In the genomic region with DNA sequence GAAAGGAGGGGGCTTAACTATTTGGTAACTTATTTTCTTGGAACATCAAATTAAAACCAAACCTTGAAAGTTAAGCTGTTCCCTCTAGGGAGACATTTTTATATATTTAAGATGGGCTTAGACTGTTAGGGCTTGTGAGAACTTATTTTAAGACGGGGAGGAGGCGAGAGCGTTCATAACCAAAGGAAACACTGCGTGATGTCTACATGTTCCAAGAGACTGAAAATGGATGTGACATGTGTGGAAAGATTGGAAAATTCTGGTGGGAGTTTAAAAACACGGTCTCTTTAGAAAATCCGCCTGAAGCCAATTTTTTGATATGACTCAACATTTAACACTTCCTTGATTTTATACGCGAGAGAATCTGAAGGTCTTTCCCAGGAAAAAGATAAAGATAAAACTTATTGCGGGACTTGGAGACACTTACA, we compare ENCODE assay signal across 8 cellular contexts. TPM values are rescaled to one million over a fixed set of nuclear protein-coding genes. Genes with fewer than 3 reads are reported as not detected.
A peak's percentile ranks its signal among the peaks of the same experiment; 100 is the strongest.
DNase-seq lines count a peak whose midpoint lies in the region; ATAC-seq, FAIRE-seq and TF ChIP-seq lines count a peak whose summit lies in the region.

No MANE protein-coding gene starts in this region.

- H2BK120ac ChIP-seq in H1 (replicated peaks; ENCODE audit: low read depth, low read length): no peak overlapping the region

- no peaks in the 10 kb centered on the region for H3K79me1 ChIP-seq in H1 (ENCODE audit: low read depth, low read length)

- peaks cover 58% of the 10 kb centered on the region for H3K4me1 ChIP-seq in DOHH2 (ENCODE audit: control insufficient read depth, low read length)
- peaks cover 36% of the 10 kb centered on the region for H3K4me1 ChIP-seq in OCI-LY3 (ENCODE audit: low read length)
- H3K4me1 ChIP-seq in H1 (replicated peaks in 1 of 4; ENCODE audit: control insufficient read depth in 3 of 4, insufficient read depth in 4 of 4, low read length in 3 of 4): peaks cover 2 to 4% (median 3%) of the 10 kb centered on the region in 4 experiments; a peak in 6 of 7 replicates

- TF ChIP-seq RAD21 in H1 (IDR thresholded peaks at IDR 0.05 in 1 of 2, conservative IDR thresholded peaks at IDR 0.05 in 1 of 2; ENCODE audit: low read depth in 2 of 2, low read length in 2 of 2): no peak

- H4K8ac ChIP-seq in H1 (ENCODE audit: extremely low read depth, insufficient read depth, low read length): no peak overlapping the region

- no peak overlapping the region for H2AK5ac ChIP-seq in H1 (ENCODE audit: low read depth, low read length)

- no peak for TF ChIP-seq POLR2A in H1 (IDR thresholded peaks at IDR 0.05; ENCODE audit: control extremely low read depth in 1 of 2, low read depth in 2 of 2, low read length in 2 of 2)

- H3K36me3 ChIP-seq in DOHH2 (ENCODE audit: control insufficient read depth, low read length) (peaks cover 53% of the 10 kb centered on the region), OCI-LY3 (replicated peaks; ENCODE audit: low read depth, low read length) (peaks cover 12% of the 10 kb centered on the region), H1 (ENCODE audit: control insufficient read depth in 2 of 4, insufficient read depth in 4 of 4, low read length in 3 of 4) (peaks cover 0 to 32% (median 2%) of the 10 kb centered on the region in 4 experiments; a peak in 3 of 8 replicates)

- no peak overlapping the region for H3K23ac ChIP-seq in H1 (ENCODE audit: insufficient read length)

- CTCF ChIA-PET in H1 (lab: Charles Lee; ENCODE audit: partially characterized antibody): interaction anchor here (1.0 to 1.1 kb wide), 2 partner anchors 16 to 149 kb away, joined by 3 to 5 read pairs; no protein-coding TSS in a partner anchor

- H3K27me3 ChIP-seq in DOHH2 (ENCODE audit: control insufficient read depth, low read length): no peaks in the 10 kb centered on the region
- H3K27me3 ChIP-seq in OCI-LY3 (ENCODE audit: low read depth, low read length): no peaks in the 10 kb centered on the region
- no peaks in the 10 kb centered on the region for H3K27me3 ChIP-seq in H1 (replicated peaks in 1 of 4; ENCODE audit: control insufficient read depth in 3 of 4, extremely low read depth in 1 of 4, insufficient read depth in 3 of 4, low read length in 3 of 4)

- POLR2A ChIA-PET in H1 (lab: Charles Lee; ENCODE audit: partially characterized antibody): interaction anchor here (0.6 to 16.6 kb wide), 15 partner anchors 9 to 190 kb away, joined by 3 to 267 read pairs (median 4); a partner anchor contains a TSS

- peak overlapping the region; percentile 85 for H3K4me2 ChIP-seq in DOHH2 (ENCODE audit: low read length)
- peak overlapping the region; percentile 85 for H3K4me2 ChIP-seq in OCI-LY3 (ENCODE audit: low read length)
- peak overlapping the region; percentile 59 to 74 for H3K4me2 ChIP-seq in H1 (ENCODE audit: insufficient read depth in 1 of 2, low read depth in 2 of 2, low read length in 2 of 2)

- H3K4me3 Mint-ChIP-seq in natural killer cell treated with Interleukin-12 subunit alpha and Interleukin-12 subunit beta and Interleukin-15 and Interleukin-18, amount 100 ng/mL, for 72 hours: peak overlapping the region; percentile 100

- no peak for DNase-seq in H1 (ENCODE audit: low read depth in 1 of 2, low spot score in 2 of 2)
- DNase-seq in natural killer cell treated with Interleukin-12 subunit alpha and Interleukin-12 subunit beta and Interleukin-15 and Interleukin-18, amount 100 ng/mL, for 72 hours (ENCODE audit: low spot score): no peak
- no peak for DNase-seq in SIG-M5 (lab: John Stamatoyannopoulos, UW)
- DNase-seq in effector CD8-positive, alpha-beta T cell (lab: John Stamatoyannopoulos, UW): no peak
- no peak for DNase-seq in GOT3 (lab: John Stamatoyannopoulos, UW)

- H3K14ac ChIP-seq in H1 (ENCODE audit: insufficient read length): no peak overlapping the region

- no peaks in the 10 kb centered on the region for H3K9me3 ChIP-seq in DOHH2 (ENCODE audit: control insufficient read depth, insufficient read depth, low read length)
- no peaks in the 10 kb centered on the region for H3K9me3 ChIP-seq in OCI-LY3 (ENCODE audit: insufficient read depth, low read length)
- H3K9me3 ChIP-seq in H1 (ENCODE audit: insufficient read depth in 2 of 2, low read depth in 1 of 2, low read length in 1 of 2): no peaks in the 10 kb centered on the region

- no peaks in the 10 kb centered on the region for H3K27me3 Mint-ChIP-seq in natural killer cell treated with Interleukin-12 subunit alpha and Interleukin-12 subunit beta and Interleukin-15 and Interleukin-18, amount 100 ng/mL, for 72 hours

- peak overlapping the region; percentile 100 for H3K9ac ChIP-seq in OCI-LY3 (ENCODE audit: low read length)
- peak overlapping the region; percentile 93 to 99 (median 99) for H3K9ac ChIP-seq in H1 (replicated peaks in 1 of 4; ENCODE audit: extremely low read depth in 1 of 4, low read depth in 3 of 4, low read length in 3 of 4)

- peak overlapping the region; percentile 99 for H2BK5ac ChIP-seq in H1 (ENCODE audit: low read depth, low read length)

- WGBS in H1 (ENCODE audit: extremely low coverage in 1 of 2, insufficient coverage in 1 of 2, insufficient read length in 1 of 2, insufficient replicate concordance in 2 of 2, low coverage in 1 of 2, low lambda C conversion rate in 2 of 2, missing lambda C conversion rate in 1 of 2), 2 experiments: 2% methylated on average over 9 of the region's 9 CpGs; no CpG with 5 or more reads in 1 of the 2 experiments

- H3K56ac ChIP-seq in H1 (replicated peaks; ENCODE audit: insufficient read length, low read depth, low read length): peak overlapping the region; percentile 62

- ATAC-seq in natural killer cell treated with Interleukin-12 subunit alpha and Interleukin-12 subunit beta and Interleukin-15 and Interleukin-18, amount 100 ng/mL, for 72 hours: no peak
- no peak for ATAC-seq in GM21515 (IDR thresholded peaks at IDR 0.05; ENCODE audit: unreplicated experiment)

- no peaks in the 10 kb centered on the region for H3K9me2 ChIP-seq in DOHH2 (replicated peaks; ENCODE audit: control insufficient read depth, low read length)

- H3K27ac ChIP-seq in DOHH2 (ENCODE audit: low read depth, low read length): peak overlapping the region; percentile 97
- peak overlapping the region; percentile 96 for H3K27ac ChIP-seq in OCI-LY3 (ENCODE audit: low read length)
- peak overlapping the region; percentile 99 for H3K27ac ChIP-seq in H1 (ENCODE audit: low read depth, low read length)

- H2BK12ac ChIP-seq in H1 (ENCODE audit: low read depth, low read length): no peak overlapping the region

- H3K36me3 Mint-ChIP-seq in natural killer cell treated with Interleukin-12 subunit alpha and Interleukin-12 subunit beta and Interleukin-15 and Interleukin-18, amount 100 ng/mL, for 72 hours: peaks cover 26% of the 10 kb centered on the region

- peak overlapping the region; percentile 20 for H4K5ac ChIP-seq in H1 (ENCODE audit: insufficient read length, low read depth, low read length)

- H2BK20ac ChIP-seq in H1 (ENCODE audit: low read length): no peak overlapping the region

- H4K91ac ChIP-seq in H1 (replicated peaks; ENCODE audit: insufficient read length, low read length): no peak overlapping the region

- H2AFZ ChIP-seq in OCI-LY3 (ENCODE audit: low read depth, low read length) (no peak overlapping the region), H1 (ENCODE audit: low read length) (no peak overlapping the region)

- peaks cover 8% of the 10 kb centered on the region; the same call in 1 of the 2 replicates for H4K20me1 ChIP-seq in DOHH2 (ENCODE audit: control insufficient read depth, insufficient read depth, low read depth, low read length)
- 0 out of 2 replicates have a peak, but pooled peaks cover 8% of the 10 kb centered on the region for H4K20me1 ChIP-seq in OCI-LY3 (ENCODE audit: insufficient read depth, low read length)
- H4K20me1 ChIP-seq in H1 (replicated peaks in 1 of 2; ENCODE audit: control insufficient read depth in 1 of 2, insufficient read depth in 2 of 2, low read length in 2 of 2): peaks cover 0 to 5% of the 10 kb centered on the region in 2 experiments

- TF ChIP-seq CTCF in DOHH2 (IDR thresholded peaks at IDR 0.05; ENCODE audit: low read depth, low read length, poor library complexity, severe bottlenecking) (no peak), OCI-LY3 (IDR thresholded peaks at IDR 0.05; ENCODE audit: low read depth, low read length) (no peak), H1 (IDR thresholded peaks at IDR 0.05; ENCODE audit: control extremely low read depth in 1 of 3, insufficient read depth in 1 of 3, low read depth in 1 of 3, low read length in 3 of 3) (no peak)

- no peaks in the 10 kb centered on the region for H3K9me3 Mint-ChIP-seq in natural killer cell treated with Interleukin-12 subunit alpha and Interleukin-12 subunit beta and Interleukin-15 and Interleukin-18, amount 100 ng/mL, for 72 hours

- no peak for TF ChIP-seq EP300 in H1 (IDR thresholded peaks at IDR 0.05; ENCODE audit: borderline replicate concordance in 1 of 2, low read depth in 2 of 2, low read length in 2 of 2)

- H3K18ac ChIP-seq in H1 (ENCODE audit: extremely low read depth, low read length): peak overlapping the region; percentile 20; the same call in 1 of the 2 replicates

- H3K23me2 ChIP-seq in H1 (ENCODE audit: low read depth, low read length): peaks cover 7% of the 10 kb centered on the region

- H2BK15ac ChIP-seq in H1 (ENCODE audit: low read length): no peak overlapping the region

- H3K4me3 ChIP-seq in DOHH2 (ENCODE audit: low read length) (peak overlapping the region; percentile 87), OCI-LY3 (ENCODE audit: low read length) (peak overlapping the region; percentile 100), H1 (ENCODE audit: extremely low read depth in 1 of 4, insufficient read depth in 2 of 4, low read depth in 3 of 4, low read length in 4 of 4) (peak overlapping the region; percentile 53 to 90 (median 84))

- H3K27ac Mint-ChIP-seq in natural killer cell treated with Interleukin-12 subunit alpha and Interleukin-12 subunit beta and Interleukin-15 and Interleukin-18, amount 100 ng/mL, for 72 hours: peak overlapping the region; percentile 100

- no peak overlapping the region for H3K4ac ChIP-seq in H1 (replicated peaks; ENCODE audit: insufficient read length, low read depth, low read length)

- H3K4me1 Mint-ChIP-seq in natural killer cell treated with Interleukin-12 subunit alpha and Interleukin-12 subunit beta and Interleukin-15 and Interleukin-18, amount 100 ng/mL, for 72 hours (ENCODE audit: low read depth in 2 of 2): peaks cover 38 to 47% of the 10 kb centered on the region in 2 donors

- H3F3A ChIP-seq in DOHH2 (ENCODE audit: control insufficient read depth, insufficient read depth): peaks cover 55% of the 10 kb centered on the region

- FAIRE-seq in H1 (lab: Jason Lieb, UNC): no peak

- H3K79me2 ChIP-seq in DOHH2 (ENCODE audit: control insufficient read depth, low read length) (peaks cover 35% of the 10 kb centered on the region), OCI-LY3 (ENCODE audit: low read length) (peaks cover 43% of the 10 kb centered on the region), H1 (ENCODE audit: control insufficient read depth in 1 of 2, insufficient read depth in 2 of 2, low read length in 2 of 2) (peaks cover 0 to 15% of the 10 kb centered on the region in 2 experiments; a peak in 2 of 4 replicates)

RNA-seq across cellular contexts. Expression of a gene that starts 0.7 kb away (rescaled TPM):
- 139 and 147 TPM in 2 replicates for total RNA-seq in H1 (2021; fragmentation: NEBNext Ultra II Directional; extraction: Animal tissue kit (Norgen Biotek cat#: 25700))
- 57.5 and 84.0 TPM in 2 replicates for polyA plus RNA-seq in H1 (2011; rRNA removed)
- 101 TPM for polyA plus RNA-seq in H1 (2011; cell fraction: cytosol; rRNA removed)
- 31.5 TPM for polyA plus RNA-seq in H1 (2011; cell fraction: nucleus; rRNA removed)
- polyA plus RNA-seq in H1 (2012, experiment 1 of 2): 65.3 to 149 TPM (median 106 TPM) in 4 replicates
- polyA plus RNA-seq in H1 (2012, experiment 2 of 2): 9.4 TPM
- 110 TPM for polyA plus RNA-seq in H1 (2013, experiment 1 of 2)
- 114 TPM for polyA plus RNA-seq in H1 (2013, experiment 2 of 2)
- polyA minus RNA-seq in H1 (2011; rRNA and poly(A)+ RNA removed): 51.1 and 57.6 TPM in 2 replicates
- polyA minus RNA-seq in H1 (2011; cell fraction: cytosol; rRNA and poly(A)+ RNA removed): 65.0 TPM
- 36.4 TPM for polyA minus RNA-seq in H1 (2011; cell fraction: nucleus; rRNA and poly(A)+ RNA removed)
- 100 to 1,000 TPM in 1 of 2 donors, 10 to 100 TPM in 1; 89.7 to 162 TPM for total RNA-seq in natural killer cell treated with Interleukin-12 subunit alpha and Interleukin-12 subunit beta and Interleukin-15 and Interleukin-18, amount 100 ng/mL, for 72 hours

RNA-seq across cellular contexts. Expression of a gene that starts 19.8 kb away (rescaled TPM):
- 194 TPM in 2 replicates for total RNA-seq in H1 (2021; fragmentation: NEBNext Ultra II Directional; extraction: Animal tissue kit (Norgen Biotek cat#: 25700))
- 155 and 164 TPM in 2 replicates for polyA plus RNA-seq in H1 (2011; rRNA removed)
- 199 TPM for polyA plus RNA-seq in H1 (2011; cell fraction: cytosol; rRNA removed)
- 110 TPM for polyA plus RNA-seq in H1 (2011; cell fraction: nucleus; rRNA removed)
- 121 to 182 TPM (median 137 TPM) in 4 replicates for polyA plus RNA-seq in H1 (2012, experiment 1 of 2)
- 18.2 TPM for polyA plus RNA-seq in H1 (2012, experiment 2 of 2)
- polyA plus RNA-seq in H1 (2013, experiment 1 of 2): 130 TPM
- 120 TPM for polyA plus RNA-seq in H1 (2013, experiment 2 of 2)
- 134 and 159 TPM in 2 replicates for polyA minus RNA-seq in H1 (2011; rRNA and poly(A)+ RNA removed)
- polyA minus RNA-seq in H1 (2011; cell fraction: cytosol; rRNA and poly(A)+ RNA removed): 126 TPM
- polyA minus RNA-seq in H1 (2011; cell fraction: nucleus; rRNA and poly(A)+ RNA removed): 255 TPM
- total RNA-seq in natural killer cell treated with Interleukin-12 subunit alpha and Interleukin-12 subunit beta and Interleukin-15 and Interleukin-18, amount 100 ng/mL, for 72 hours: 100 to 1,000 TPM; 176 to 214 TPM

RNA-seq across cellular contexts. Expression of a gene that starts 47.1 kb away (rescaled TPM):
- total RNA-seq in H1 (2021; fragmentation: NEBNext Ultra II Directional; extraction: Animal tissue kit (Norgen Biotek cat#: 25700)): not detected in 2 replicates
- not detected in 2 replicates for polyA plus RNA-seq in H1 (2011; rRNA removed)
- not detected for polyA plus RNA-seq in H1 (2011; cell fraction: cytosol; rRNA removed)
- not detected for polyA plus RNA-seq in H1 (2011; cell fraction: nucleus; rRNA removed)
- not detected in 4 replicates for polyA plus RNA-seq in H1 (2012, experiment 1 of 2)
- polyA plus RNA-seq in H1 (2012, experiment 2 of 2): not detected
- polyA plus RNA-seq in H1 (2013, experiment 1 of 2): not detected
- not detected for polyA plus RNA-seq in H1 (2013, experiment 2 of 2)
- polyA minus RNA-seq in H1 (2011; rRNA and poly(A)+ RNA removed): not detected in 2 replicates
- not detected for polyA minus RNA-seq in H1 (2011; cell fraction: cytosol; rRNA and poly(A)+ RNA removed)
- polyA minus RNA-seq in H1 (2011; cell fraction: nucleus; rRNA and poly(A)+ RNA removed): not detected
- 1 to 10 TPM; 2.1 to 3.8 TPM for total RNA-seq in natural killer cell treated with Interleukin-12 subunit alpha and Interleukin-12 subunit beta and Interleukin-15 and Interleukin-18, amount 100 ng/mL, for 72 hours
